ENCODE assay signal across 26 cellular contexts in genomic region chrX:53122013-53122412, GRCh38. TPM values are rescaled to one million over a fixed set of nuclear protein-coding genes. Genes with fewer than 3 reads are reported as not detected.
DNase-seq lines count a peak whose midpoint lies in the region; ATAC-seq, FAIRE-seq and TF ChIP-seq lines count a peak whose summit lies in the region.
"Had no signal": no experiment of that assay in that cellular context is flagged by ENCODE, and none has a peak within 500 bp of the region (broad histone marks: within the 10 kb centered on the region; RNA-seq: fewer than 3 reads in every experiment).

No MANE protein-coding gene starts in this region.

- TF ChIP-seq POLR2A in A549 (IDR thresholded peaks at IDR 0.05; ENCODE audit: low read length), result no peak
- TF ChIP-seq POLR2A in erythroblast (IDR thresholded peaks at IDR 0.05; ENCODE audit: low read length), result no peak

- H3K4me2 ChIP-seq in A549, result no peak overlapping the region

- H3K27me3 ChIP-seq in MG63, result no peaks in the 10 kb centered on the region
- H3K27me3 ChIP-seq: SJSA1 had no signal

- peaks cover 2% of the 10 kb centered on the region for H3K9me3 Mint-ChIP-seq in activated CD4-positive, alpha-beta T cell treated with anti-CD3 and anti-CD28 coated beads, Interleukin-2, amount 10 ng/mL, durations not matched to agents 7 days and 5 days

- ATAC-seq in A549 (no peak), HG02973 (IDR thresholded peaks at IDR 0.05; ENCODE audit: unreplicated experiment) (no peak)
- ATAC-seq: GM12878, HepG2 had no signal

- H3K9me3 ChIP-seq in A549 (peaks cover 7% of the 10 kb centered on the region; the same call in 2 of the 3 replicates), MG63 (no peaks in the 10 kb centered on the region)
- H3K9me3 ChIP-seq: SJSA1 had no signal

- CTCF ChIA-PET in A549 (lab: Yijun Ruan, JAX), result no interaction called here
- CTCF ChIA-PET in activated CD4-positive, alpha-beta T cell treated with anti-CD3 and anti-CD28 coated beads, Interleukin-2, amount 10 ng/mL, durations not matched to agents 7 days and 5 days (lab: Charles Lee), result no interaction called here

- no peaks in the 10 kb centered on the region for H3K4me1 ChIP-seq in A549

- H3K36me3 Mint-ChIP-seq in activated CD4-positive, alpha-beta T cell treated with anti-CD3 and anti-CD28 coated beads, Interleukin-2, amount 10 ng/mL, durations not matched to agents 7 days and 5 days (ENCODE audit: low read depth), result peaks cover 16% of the 10 kb centered on the region

- DNase-seq in A549 (ENCODE audit: low read depth in 1 of 2, low spot score in 1 of 2) (no peak), MG63 (peak; percentile 18), fibroblast of the aortic adventitia (ENCODE audit: low read depth) (peak; percentile 21), midbrain (lab: John Stamatoyannopoulos, UW) (peak; percentile 2), erythroblast (lab: John Stamatoyannopoulos, UW) (no peak)
- DNase-seq in activated CD4-positive, alpha-beta T cell treated with anti-CD3 and anti-CD28 coated beads for 1 hour, result no peak
- no peak for DNase-seq in activated CD4-positive, alpha-beta T cell treated with anti-CD3 and anti-CD28 coated beads, Interleukin-2, amount 10 ng/mL, durations not matched to agents 7 days and 5 days
- DNase-seq: AML-193; CD4-positive, alpha-beta memory T cell; COR-L47; DMS53; GDM1; Karpas-422; NCI-H1092 treated with DMSO at 0.1 percent for 48 hours; NCI-H1436 treated with DMSO at 0.1 percent for 48 hours; NCI-H187 treated with DMSO at 0.1 percent for 48 hours; NCI-H345; NCI-H524; NCI-H774 had no signal

- no peak for TF ChIP-seq EP300 in A549 (IDR thresholded peaks at IDR 0.05)

- no peaks in the 10 kb centered on the region for H3K36me3 ChIP-seq in MG63
- H3K36me3 ChIP-seq: SJSA1 had no signal

- no peak for TF ChIP-seq CTCF in A549 (IDR thresholded peaks at IDR 0.05)
- no peak for TF ChIP-seq CTCF in fibroblast of the aortic adventitia (IDR thresholded peaks at IDR 0.05; ENCODE audit: insufficient read depth, low read length)

- FAIRE-seq in A549 (lab: Jason Lieb, UNC), result peak; percentile 28
- FAIRE-seq: GM12878, GM19239, H54, HepG2, RCC 7860 had no signal

- H3K4me1 Mint-ChIP-seq in activated CD4-positive, alpha-beta T cell treated with anti-CD3 and anti-CD28 coated beads, Interleukin-2, amount 10 ng/mL, durations not matched to agents 7 days and 5 days, result peaks cover 6% of the 10 kb centered on the region

- no peak overlapping the region for H3K27ac ChIP-seq in A549
- H3K27ac ChIP-seq: SJSA1 had no signal

- no peak overlapping the region for H3K27ac Mint-ChIP-seq in activated CD4-positive, alpha-beta T cell treated with anti-CD3 and anti-CD28 coated beads, Interleukin-2, amount 10 ng/mL, durations not matched to agents 7 days and 5 days

- no peak overlapping the region for H3K4me3 Mint-ChIP-seq in activated CD4-positive, alpha-beta T cell treated with anti-CD3 and anti-CD28 coated beads, Interleukin-2, amount 10 ng/mL, durations not matched to agents 7 days and 5 days
- H3K4me3 Mint-ChIP-seq: CD4-positive, alpha-beta memory T cell had no signal

- POLR2A ChIA-PET in A549 (lab: Yijun Ruan, JAX), result no interaction called here
- POLR2A ChIA-PET in activated CD4-positive, alpha-beta T cell treated with anti-CD3 and anti-CD28 coated beads, Interleukin-2, amount 10 ng/mL, durations not matched to agents 7 days and 5 days (lab: Charles Lee), result no interaction called here

- TF ChIP-seq RAD21 in A549 (conservative IDR thresholded peaks at IDR 0.05 in 1 of 2, IDR thresholded peaks at IDR 0.05 in 1 of 2), result no peak

- no peaks in the 10 kb centered on the region for H3K27me3 Mint-ChIP-seq in activated CD4-positive, alpha-beta T cell treated with anti-CD3 and anti-CD28 coated beads, Interleukin-2, amount 10 ng/mL, durations not matched to agents 7 days and 5 days
- H3K27me3 Mint-ChIP-seq: CD4-positive, alpha-beta memory T cell had no signal

- WGBS in A549 (ENCODE audit: missing lambda C conversion rate), result 29% methylated on average over 1 of the region's 1 CpG

- H3K4me3 ChIP-seq in A549 (no peak overlapping the region), MG63 (no peak overlapping the region), fibroblast of the aortic adventitia (ENCODE audit: low read depth, low read length) (no peak overlapping the region)
- H3K4me3 ChIP-seq: GM12878, SJSA1 had no signal

TF ChIP-seq in A549, 52 proteins besides CTCF, POLR2A, EP300 and RAD21 (continues in another document):
- TF ChIP-seq JUN (IDR thresholded peaks at IDR 0.05) (no peak), REST (IDR thresholded peaks at IDR 0.05) (no peak), RARB (CRISPR knock-in tag; IDR thresholded peaks at IDR 0.05) (no peak), EHMT2 (IDR thresholded peaks at IDR 0.05; ENCODE audit: low read depth) (no peak), HEYL (CRISPR knock-in tag; IDR thresholded peaks at IDR 0.05) (no peak), RNF2 (IDR thresholded peaks at IDR 0.05; ENCODE audit: borderline replicate concordance, low read depth) (no peak), SREBF2 (IDR thresholded peaks at IDR 0.05) (no peak), ESRRA (IDR thresholded peaks at IDR 0.05; ENCODE audit: borderline replicate concordance, low read length) (no peak), TP53 (CRISPR knock-in tag; IDR thresholded peaks at IDR 0.05) (no peak), HMGXB4 (CRISPR knock-in tag; IDR thresholded peaks at IDR 0.05; ENCODE audit: borderline replicate concordance) (no peak), HOXB5 (CRISPR knock-in tag; IDR thresholded peaks at IDR 0.05) (no peak), CHD2 (IDR thresholded peaks at IDR 0.05; ENCODE audit: low read length, partially characterized antibody) (no peak), ZSCAN20 (CRISPR knock-in tag; IDR thresholded peaks at IDR 0.05) (no peak), BHLHE40 (IDR thresholded peaks at IDR 0.05; ENCODE audit: low read depth, low read length) (no peak), FOSL2 (IDR thresholded peaks at IDR 0.05) (no peak), FOSL2 (CRISPR knock-in tag; IDR thresholded peaks at IDR 0.05) (no peak)

RNA-seq across cellular contexts. Expression of gene KANTR, which starts 28.1 kb away (rescaled TPM):
- polyA plus RNA-seq in A549 (2011; rRNA removed) (5.3 and 5.7 TPM in 2 replicates), A549 (2017; fragmentation: RNase III; extraction: RNeasy Plus Mini Kit Qiagen cat#74134 plus additional on column Dnase treatment) (2.4 to 3.3 TPM (median 2.6 TPM) in 3 replicates)
- polyA plus RNA-seq in A549 (2012; cell fraction: cytosol; rRNA removed), result 1.3 and 1.7 TPM in 2 replicates
- 4.1 and 5.7 TPM in 2 replicates for polyA plus RNA-seq in A549 (2012; cell fraction: nucleus; rRNA removed)
- polyA minus RNA-seq in A549 (2011; rRNA and poly(A)+ RNA removed), result 20.1 and 23.2 TPM in 2 replicates
- 1.7 and 4.4 TPM in 2 replicates for total RNA-seq in MG63 (2014; rRNA removed; shearing (Covaris generic); ENCODE audit: low replicate concordance)
- 4.4 and 7.2 TPM in 2 replicates for total RNA-seq in fibroblast of the aortic adventitia (ENCODE audit: low replicate concordance)
- total RNA-seq in activated CD4-positive, alpha-beta T cell treated with anti-CD3 and anti-CD28 coated beads, Interleukin-2, amount 10 ng/mL, durations not matched to agents 7 days and 5 days, result 10 to 100 TPM in 1 of 2 experiments, 1 to 10 TPM in 1; 9.7 to 10.5 TPM

RNA-seq across cellular contexts. Expression of gene TSPYL2, which starts 39.8 kb away (rescaled TPM):
- polyA plus RNA-seq in A549 (2011; rRNA removed), result 25.2 and 27.2 TPM in 2 replicates
- polyA plus RNA-seq in A549 (2012; cell fraction: cytosol; rRNA removed), result 9.9 and 10.7 TPM in 2 replicates
- polyA plus RNA-seq in A549 (2012; cell fraction: nucleus; rRNA removed), result 36.8 and 47.3 TPM in 2 replicates
- polyA plus RNA-seq in A549 (2017; fragmentation: RNase III; extraction: RNeasy Plus Mini Kit Qiagen cat#74134 plus additional on column Dnase treatment), result 19.9 to 30.0 TPM (median 24.9 TPM) in 3 replicates
- polyA minus RNA-seq in A549 (2011; rRNA and poly(A)+ RNA removed), result 6.4 and 7.3 TPM in 2 replicates
- 8.2 and 10.8 TPM in 2 replicates for total RNA-seq in MG63 (2014; rRNA removed; shearing (Covaris generic); ENCODE audit: low replicate concordance)
- 15.2 and 17.5 TPM in 2 replicates for total RNA-seq in fibroblast of the aortic adventitia (ENCODE audit: low replicate concordance)
- total RNA-seq in activated CD4-positive, alpha-beta T cell treated with anti-CD3 and anti-CD28 coated beads, Interleukin-2, amount 10 ng/mL, durations not matched to agents 7 days and 5 days, result 10 to 100 TPM; 15.3 to 18.9 TPM

Comparison
In these comparisons a context has a peak if more than half of its experiments do, and no peak if none do; other contexts are left out.
1. DNase-seq: peak in MG63 (single experiment), fibroblast of the aortic adventitia (single experiment) and midbrain (single experiment); none in A549 (0 of 2), activated CD4-positive, alpha-beta T cell treated with anti-CD3 and anti-CD28 coated beads for 1 hour (single experiment), activated CD4-positive, alpha-beta T cell treated with anti-CD3 and anti-CD28 coated beads, Interleukin-2, amount 10 ng/mL, durations not matched to agents 7 days and 5 days (single experiment) and erythroblast (0 of 2).